ENCODE assay signal across 8 cellular contexts in the genomic region with DNA sequence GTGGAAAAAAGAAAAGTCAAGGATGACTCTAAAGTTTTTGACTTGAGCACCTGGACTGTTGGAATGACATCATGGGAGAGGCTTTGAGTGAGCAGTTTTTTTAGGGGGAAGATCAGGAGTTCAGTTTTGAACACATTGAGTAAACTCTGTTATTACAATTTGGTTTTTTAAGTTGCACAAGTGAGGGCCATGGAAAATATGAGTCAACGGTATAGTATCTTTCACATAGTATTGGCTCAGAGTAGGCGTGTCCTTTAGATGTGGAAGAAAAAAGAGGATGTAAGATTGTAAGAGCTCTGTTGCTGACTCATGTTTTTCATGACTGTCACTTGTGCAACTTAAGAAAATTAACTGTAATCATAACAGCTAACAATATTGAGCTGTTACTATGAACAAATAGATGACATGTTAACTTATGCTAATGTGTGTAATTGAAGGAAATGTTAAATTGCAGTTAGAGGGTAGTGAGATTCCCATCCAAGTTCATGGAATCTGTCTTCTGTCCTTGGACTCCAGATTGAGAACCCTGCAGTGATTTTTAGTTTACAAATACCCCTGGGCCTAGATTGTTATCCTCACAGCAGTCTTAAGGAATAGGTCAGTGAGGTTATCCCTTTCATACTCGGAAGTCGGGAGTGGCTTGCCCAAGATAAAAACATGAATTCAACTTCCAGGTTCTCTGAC. TPM values are rescaled to one million over a fixed set of nuclear protein-coding genes. Genes with fewer than 3 reads are reported as not detected.
DNase-seq lines count a peak whose midpoint lies in the region; ATAC-seq, FAIRE-seq and TF ChIP-seq lines count a peak whose summit lies in the region.

No MANE protein-coding gene starts in this region.

- no peaks in the 10 kb centered on the region for H3K36me3 ChIP-seq in CD4-positive, alpha-beta memory T cell (ENCODE audit: insufficient read depth, low read length)
- H3K36me3 ChIP-seq in RWPE2 (ENCODE audit: low read depth): no peaks in the 10 kb centered on the region

- TF ChIP-seq CTCF in RWPE2 (IDR thresholded peaks at IDR 0.05; ENCODE audit: poor library complexity, severe bottlenecking): no peak
- TF ChIP-seq CTCF in dorsolateral prefrontal cortex (IDR thresholded peaks at IDR 0.05 in 54 of 56, conservative IDR thresholded peaks at IDR 0.05 in 2 of 56; ENCODE audit: low read depth in 1 of 56, partially characterized antibody in 56 of 56): no peak
- TF ChIP-seq CTCF in D721Med (IDR thresholded peaks at IDR 0.05; ENCODE audit: insufficient read depth, missing control alignments): no peak

- peaks cover 38 to 54% (median 44%) of the 10 kb centered on the region in 4 donors for H3K4me1 Mint-ChIP-seq in CD4-positive, alpha-beta memory T cell

- peaks cover 44% of the 10 kb centered on the region for H3K4me1 ChIP-seq in CD4-positive, alpha-beta memory T cell (ENCODE audit: insufficient read depth, low read length)
- peaks cover 25% of the 10 kb centered on the region for H3K4me1 ChIP-seq in RWPE2 (ENCODE audit: insufficient read depth, poor library complexity, severe bottlenecking)

- peak overlapping the region in 3 of 8 donors; percentile 21 to 60 (median 47) for H3K4me3 Mint-ChIP-seq in CD4-positive, alpha-beta memory T cell

- H3K9me3 Mint-ChIP-seq in CD4-positive, alpha-beta memory T cell: peaks cover 0 to 7% (median 0%) of the 10 kb centered on the region in 8 donors

- intact Hi-C loops in CD4-positive, alpha-beta memory T cell (cut with micrococcal nuclease): loop anchor here (1.0 kb wide), 2 partner anchors 47 to 107 kb away; no protein-coding TSS in a partner anchor
- intact Hi-C loops in dorsolateral prefrontal cortex (cut with DNase I): no loop called here

- no peak overlapping the region for H3K4me3 ChIP-seq in CD4-positive, alpha-beta memory T cell (ENCODE audit: low read length in 2 of 2)
- H3K4me3 ChIP-seq in RWPE2 (ENCODE audit: severe bottlenecking) (no peak overlapping the region), dorsolateral prefrontal cortex (no peak overlapping the region)

- POLR2A ChIA-PET in CD4-positive, alpha-beta memory T cell (lab: Charles Lee; ENCODE audit: partially characterized antibody): interaction anchor here (0.6 to 2.4 kb wide), 5 partner anchors 9 to 124 kb away, joined by 3 to 26 read pairs (median 4); a partner anchor contains a TSS

- peak; percentile 33 to 63 (median 59) for DNase-seq in CD4-positive, alpha-beta memory T cell
- DNase-seq in RWPE2 (ENCODE audit: low spot score) (no peak), putamen (ENCODE audit: low spot score) (peak; percentile 21), dorsolateral prefrontal cortex (no peak), D721Med (ENCODE audit: insufficient read length, low spot score) (no peak)

- H3K27ac Mint-ChIP-seq in CD4-positive, alpha-beta memory T cell: peak overlapping the region; percentile 54 to 92 (median 76)

- ATAC-seq in GM19043 (IDR thresholded peaks at IDR 0.05; ENCODE audit: low read depth, unreplicated experiment) (peak; percentile 86), HG03108 (IDR thresholded peaks at IDR 0.05; ENCODE audit: unreplicated experiment) (peak; percentile 91), RWPE2 (ENCODE audit: low read depth) (peak; percentile 89), esophagus mucosa (peak; percentile 99)

- no peaks in the 10 kb centered on the region for H3K36me3 Mint-ChIP-seq in CD4-positive, alpha-beta memory T cell

- no peaks in the 10 kb centered on the region for H3K27me3 ChIP-seq in CD4-positive, alpha-beta memory T cell (ENCODE audit: insufficient read depth, low read length)
- H3K27me3 ChIP-seq in RWPE2 (ENCODE audit: insufficient read depth, poor library complexity, severe bottlenecking) (no peaks in the 10 kb centered on the region), dorsolateral prefrontal cortex (no peaks in the 10 kb centered on the region)

- H3K27me3 Mint-ChIP-seq in CD4-positive, alpha-beta memory T cell: no peaks in the 10 kb centered on the region

- CTCF ChIA-PET in CD4-positive, alpha-beta memory T cell (lab: Charles Lee; ENCODE audit: partially characterized antibody): interaction anchor here (1.1 kb wide), 1 partner anchor 48 kb away, joined by 4 read pairs; a partner anchor contains a TSS

- H3K9me3 ChIP-seq in CD4-positive, alpha-beta memory T cell (ENCODE audit: control insufficient read depth in 1 of 2, low read length in 2 of 2): no peaks in the 10 kb centered on the region
- H3K9me3 ChIP-seq in RWPE2 (ENCODE audit: severe bottlenecking): no peaks in the 10 kb centered on the region

- no peak for FAIRE-seq in D721Med (lab: Jason Lieb, UNC)

- H3K27ac ChIP-seq in CD4-positive, alpha-beta memory T cell (ENCODE audit: low read depth, low read length): no peak overlapping the region
- H3K27ac ChIP-seq in RWPE2 (ENCODE audit: poor library complexity, severe bottlenecking) (peak overlapping the region; percentile 88), dorsolateral prefrontal cortex (peak overlapping the region in 3 of 59 donors; percentile 5 to 54 (median 18))

RNA-seq across cellular contexts. Expression of a gene that starts 48.1 kb away (rescaled TPM):
- 10 to 100 TPM; 84.2 to 86.0 TPM for total RNA-seq in CD4-positive, alpha-beta memory T cell
- 10 to 100 TPM; 57.3 to 61.0 TPM for polyA plus RNA-seq in CD4-positive, alpha-beta memory T cell
- total RNA-seq in esophagus mucosa (13.9 TPM), dorsolateral prefrontal cortex (100 to 1,000 TPM in 117 of 120 experiments, 10 to 100 TPM in 3; 86.2 to 415 (median 270) TPM)

Comparison
In these comparisons a context has a peak if more than half of its experiments do, and no peak if none do; other contexts are left out.
1. DNase-seq: peak in CD4-positive, alpha-beta memory T cell (5 of 5) and putamen (single experiment); none in RWPE2 (single experiment), dorsolateral prefrontal cortex (0 of 10) and D721Med (single experiment).
2. Peak in every context shown above with its lines, with median percentiles within 50 percentile points of each other: ATAC-seq.